In the genomic region with DNA sequence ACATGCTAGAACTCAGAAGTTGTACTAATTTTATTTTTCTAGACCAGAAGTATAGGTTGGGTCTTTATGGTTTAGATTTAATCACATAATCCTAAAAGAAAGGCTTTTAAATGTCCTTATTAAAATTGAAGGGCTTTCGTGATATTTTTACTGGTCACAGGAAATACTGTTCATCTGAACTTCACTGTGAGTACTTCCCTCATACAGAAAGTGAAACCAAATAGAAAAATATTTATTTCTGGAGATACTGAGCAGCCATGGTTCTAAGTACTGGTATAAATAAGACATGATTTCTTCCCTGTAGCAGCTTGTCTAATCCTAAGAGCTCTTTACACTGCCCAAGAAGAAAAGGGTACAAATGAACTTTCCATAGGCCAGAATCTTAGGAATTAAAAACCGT, we compare ENCODE assay signal across 8 cellular contexts. TPM values are rescaled to one million over a fixed set of nuclear protein-coding genes. Genes with fewer than 3 reads are reported as not detected.
DNase-seq lines count a peak whose midpoint lies in the region; ATAC-seq and TF ChIP-seq lines count a peak whose summit lies in the region.

No MANE protein-coding gene starts in this region.

- no peak overlapping the region for H3K14ac ChIP-seq in IMR-90 (replicated peaks; ENCODE audit: low read depth, low read length)

- TF ChIP-seq POLR2A in IMR-90 (IDR thresholded peaks at IDR 0.05; ENCODE audit: low read depth, low read length) = no peak

- no peak overlapping the region for H2AFZ ChIP-seq in IMR-90 (replicated peaks; ENCODE audit: low read length, poor library complexity)

- CTCF ChIA-PET in IMR-90 (lab: Yijun Ruan, JAX) = interaction anchor here (0.5 kb wide), 1 partner anchor 683 kb away, joined by 3 read pairs; no protein-coding TSS in a partner anchor

- H3K23ac ChIP-seq in IMR-90 (ENCODE audit: low read depth, low read length) = no peak overlapping the region

- H3K36me3 ChIP-seq in IMR-90 (ENCODE audit: control insufficient read depth, insufficient read depth, low read length) = peaks cover 8% of the 10 kb centered on the region; the same call in 1 of the 2 replicates
- no peaks in the 10 kb centered on the region for H3K36me3 ChIP-seq in kidney epithelial cell (ENCODE audit: control insufficient read depth, insufficient read depth, low read length)
- H3K36me3 ChIP-seq in thoracic aorta = no peaks in the 10 kb centered on the region

- peaks cover 28% of the 10 kb centered on the region for H3K9me1 ChIP-seq in IMR-90 (ENCODE audit: insufficient read depth, low read length)

- peak overlapping the region; percentile 96 for H3K4me3 Mint-ChIP-seq in activated T-cell treated with anti-CD3 and anti-CD28 coated beads, Interleukin-2, amount 50 U/mL, for 4 hours
- H3K4me3 Mint-ChIP-seq in activated naive CD8-positive, alpha-beta T cell = peak overlapping the region; percentile 98

- peaks cover 1% of the 10 kb centered on the region for H3K27me3 ChIP-seq in IMR-90 (ENCODE audit: control insufficient read depth, insufficient read depth, low read length)
- no peaks in the 10 kb centered on the region for H3K27me3 ChIP-seq in kidney epithelial cell (ENCODE audit: control insufficient read depth, insufficient read depth, low read length)
- H3K27me3 ChIP-seq in thoracic aorta (replicated peaks; ENCODE audit: insufficient read depth) = no peaks in the 10 kb centered on the region

- dilution Hi-C loops in IMR-90 (cut with HindIII; ENCODE audit: low sequenced_read_pairs, unreplicated experiment) = no loop called here

- H3K4me1 Mint-ChIP-seq in activated T-cell treated with anti-CD3 and anti-CD28 coated beads, Interleukin-2, amount 50 U/mL, for 4 hours (ENCODE audit: low read depth) = peaks cover 61% of the 10 kb centered on the region
- H3K4me1 Mint-ChIP-seq in activated naive CD8-positive, alpha-beta T cell (ENCODE audit: low read depth) = peaks cover 57% of the 10 kb centered on the region

- H2BK5ac ChIP-seq in IMR-90 (ENCODE audit: low read depth, low read length, poor library complexity, severe bottlenecking) = peak overlapping the region; percentile 37

- H3K4me2 ChIP-seq in IMR-90 (ENCODE audit: low read depth, low read length) = peak overlapping the region; percentile 95

- H3K27me3 Mint-ChIP-seq in activated T-cell treated with anti-CD3 and anti-CD28 coated beads, Interleukin-2, amount 50 U/mL, for 4 hours (ENCODE audit: low read depth) = no peaks in the 10 kb centered on the region
- no peaks in the 10 kb centered on the region for H3K27me3 Mint-ChIP-seq in activated naive CD8-positive, alpha-beta T cell

- H3K9me3 ChIP-seq in IMR-90 (ENCODE audit: control insufficient read depth, insufficient read depth, low read length) (no peaks in the 10 kb centered on the region), thoracic aorta (no peaks in the 10 kb centered on the region)

- H3K4me3 ChIP-seq in IMR-90 (ENCODE audit: insufficient read depth, low read depth, low read length) = peak overlapping the region; percentile 40
- peak overlapping the region; percentile 2 for H3K4me3 ChIP-seq in kidney epithelial cell (ENCODE audit: low read depth, low read length)
- H3K4me3 ChIP-seq in thoracic aorta = peak overlapping the region; percentile 87

- no peak overlapping the region for H2BK15ac ChIP-seq in IMR-90 (ENCODE audit: low read depth, low read length)

- H3K4me1 ChIP-seq in IMR-90 (ENCODE audit: control insufficient read depth, insufficient read depth, low read length) (peaks cover 15% of the 10 kb centered on the region), thoracic aorta (ENCODE audit: control insufficient read depth in 1 of 2, low read depth in 2 of 2) (peaks cover 30 to 37% of the 10 kb centered on the region in 2 donors)

- peak overlapping the region; percentile 56; the same call in 1 of the 2 replicates for H3K9ac ChIP-seq in IMR-90 (ENCODE audit: low read depth, low read length)

- H3K4ac ChIP-seq in IMR-90 (ENCODE audit: low read depth, low read length) = no peak overlapping the region

- H4K91ac ChIP-seq in IMR-90 (ENCODE audit: insufficient read depth, low read depth, low read length) = no peak overlapping the region

- H3K56ac ChIP-seq in IMR-90 (ENCODE audit: extremely low read depth, insufficient read depth, low read length) = no peak overlapping the region

- no CpG with 5 or more reads among the region's 2 CpGs for WGBS in IMR-90 (ENCODE audit: extremely low coverage in 2 of 2, insufficient read length in 1 of 2), 2 experiments

- H2AK9ac ChIP-seq in IMR-90 (replicated peaks; ENCODE audit: low read depth, low read length, poor library complexity) = no peak overlapping the region

- peaks cover 29 to 49% of the 10 kb centered on the region in 2 experiments; a peak in 3 of 4 replicates for H3K79me1 ChIP-seq in IMR-90 (ENCODE audit: low read depth in 1 of 2, low read length in 2 of 2)

- intact Hi-C loops in IMR-90 (cut with micrococcal nuclease) = loop anchor here (10.0 kb wide), 1 partner anchor 124 kb away; no protein-coding TSS in a partner anchor

- H3K27ac ChIP-seq in IMR-90 (ENCODE audit: insufficient read depth, low read length) = no peak overlapping the region
- H3K27ac ChIP-seq in thoracic aorta = peak overlapping the region in 1 of 2 donors; percentile 4

- no peak overlapping the region for H2BK20ac ChIP-seq in IMR-90 (ENCODE audit: low read depth, low read length)

- H3K9me3 Mint-ChIP-seq in activated T-cell treated with anti-CD3 and anti-CD28 coated beads, Interleukin-2, amount 50 U/mL, for 4 hours = no peaks in the 10 kb centered on the region
- H3K9me3 Mint-ChIP-seq in activated naive CD8-positive, alpha-beta T cell (ENCODE audit: low read depth) = no peaks in the 10 kb centered on the region

- no peak overlapping the region for H4K8ac ChIP-seq in IMR-90 (ENCODE audit: low read depth in 2 of 2, low read length in 2 of 2)

- H4K20me1 ChIP-seq in IMR-90 (ENCODE audit: insufficient read depth, low read length) = peaks cover 47% of the 10 kb centered on the region

- H3K27ac Mint-ChIP-seq in activated naive CD8-positive, alpha-beta T cell = peak overlapping the region; percentile 99

- no TSS peak for BruUV-seq in IMR-90 (replicated peaks; lab: Mats Ljungman, UMichigan)

- no peak for TF ChIP-seq RAD21 in IMR-90 (IDR thresholded peaks at IDR 0.05; ENCODE audit: low read length)

- no peak overlapping the region; the same call in 1 of the 2 replicates for H3K18ac ChIP-seq in IMR-90 (ENCODE audit: low read depth, low read length)

- H3K36me3 Mint-ChIP-seq in activated T-cell treated with anti-CD3 and anti-CD28 coated beads, Interleukin-2, amount 50 U/mL, for 4 hours (ENCODE audit: insufficient read depth) = peaks cover 13% of the 10 kb centered on the region
- H3K36me3 Mint-ChIP-seq in activated naive CD8-positive, alpha-beta T cell = peaks cover 2% of the 10 kb centered on the region

- H2AK5ac ChIP-seq in IMR-90 (ENCODE audit: low read depth, low read length) = no peak overlapping the region

- no peak overlapping the region for H2BK120ac ChIP-seq in IMR-90 (ENCODE audit: low read depth, low read length)

- H4K5ac ChIP-seq in IMR-90 (ENCODE audit: low read depth, low read length) = no peak overlapping the region

- ATAC-seq in activated T-cell treated with anti-CD3 and anti-CD28 coated beads, Interleukin-2, amount 50 U/mL, for 4 hours = no peak
- ATAC-seq in IMR-90 (ENCODE audit: low read depth) = 0 out of 2 replicates have a peak, but pooled peaks have one; percentile 22
- no peak for ATAC-seq in thoracic aorta (ENCODE audit: insufficient number of reproducible peaks, low FRiP score, low read depth)

- TF ChIP-seq CTCF in IMR-90 (conservative IDR thresholded peaks at IDR 0.05; ENCODE audit: low read depth, low read length) = no peak
- no peak for TF ChIP-seq CTCF in kidney epithelial cell (IDR thresholded peaks at IDR 0.05; ENCODE audit: insufficient read depth, low read length, poor library complexity, severe bottlenecking)
- TF ChIP-seq CTCF in thoracic aorta (IDR thresholded peaks at IDR 0.05) = no peak

- POLR2A ChIA-PET in IMR-90 (lab: Charles Lee; ENCODE audit: unreplicated experiment) = no interaction called here

- in situ Hi-C loops in IMR-90 (cut with MboI; ENCODE audit: low sequenced_read_pairs) = no loop called here

- no peak for DNase-seq in activated T-cell treated with anti-CD3 and anti-CD28 coated beads, Interleukin-2, amount 50 U/mL, for 4 hours
- DNase-seq in activated T-cell treated with anti-CD3 and anti-CD28 coated beads for 4 hours = no peak
- DNase-seq in IMR-90 = peak; percentile 59
- DNase-seq in kidney epithelial cell (ENCODE audit: low read depth) = no peak
- no peak for DNase-seq in thoracic aorta (ENCODE audit: low spot score)
- no peak for DNase-seq in activated gamma-delta T cell treated with Interleukin-2 at 50 U/mL for 16 hours
- no peak for DNase-seq in DMS114 treated with DMSO at 0.1 percent for 48 hours (lab: John Stamatoyannopoulos, UW; ENCODE audit: unreplicated experiment)

TF ChIP-seq in IMR-90, 13 proteins besides CTCF, POLR2A, EP300 and RAD21 (continues in another document):
- TF ChIP-seq BHLHE40 (IDR thresholded peaks at IDR 0.05; ENCODE audit: low read depth, low read length) = no peak
- TF ChIP-seq MAZ (IDR thresholded peaks at IDR 0.05; ENCODE audit: borderline replicate concordance, low read depth, low read length) = no peak
- TF ChIP-seq RFX5 (IDR thresholded peaks at IDR 0.05; ENCODE audit: low read depth, low read length) = no peak
- TF ChIP-seq, protein P1, sequence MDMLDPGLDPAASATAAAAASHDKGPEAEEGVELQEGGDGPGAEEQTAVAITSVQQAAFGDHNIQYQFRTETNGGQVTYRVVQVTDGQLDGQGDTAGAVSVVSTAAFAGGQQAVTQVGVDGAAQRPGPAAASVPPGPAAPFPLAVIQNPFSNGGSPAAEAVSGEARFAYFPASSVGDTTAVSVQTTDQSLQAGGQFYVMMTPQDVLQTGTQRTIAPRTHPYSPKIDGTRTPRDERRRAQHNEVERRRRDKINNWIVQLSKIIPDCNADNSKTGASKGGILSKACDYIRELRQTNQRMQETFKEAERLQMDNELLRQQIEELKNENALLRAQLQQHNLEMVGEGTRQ (IDR thresholded peaks at IDR 0.05; ENCODE audit: low read depth, low read length) = no peak
- TF ChIP-seq SMC3 (IDR thresholded peaks at IDR 0.05; ENCODE audit: low read depth, low read length) = no peak
- no peak for TF ChIP-seq CEBPB (IDR thresholded peaks at IDR 0.05; ENCODE audit: low read depth, low read length)
- TF ChIP-seq FOS (IDR thresholded peaks at IDR 0.05; ENCODE audit: low read depth, low read length) = no peak

RNA-seq across cellular contexts. Expression of a gene that starts 2.0 kb away (rescaled TPM):
- 10 to 100 TPM; 19.6 to 21.3 (median 19.6) TPM for total RNA-seq in activated T-cell treated with anti-CD3 and anti-CD28 coated beads, Interleukin-2, amount 50 U/mL, for 4 hours
- 20.6 and 23.1 TPM in 2 replicates for total RNA-seq in IMR-90 (2012; rRNA removed)
- 4.7 and 5.9 TPM in 2 replicates for polyA plus RNA-seq in IMR-90 (2012; rRNA removed)
- 1.5 and 3.2 TPM in 2 replicates for polyA plus RNA-seq in IMR-90 (2012; cell fraction: cytosol; rRNA removed)
- polyA plus RNA-seq in IMR-90 (2012; cell fraction: nucleus; rRNA removed; ENCODE audit: low replicate concordance) = 9.9 and 18.3 TPM in 2 replicates
- total RNA-seq in kidney epithelial cell = 24.0 and 25.0 TPM in 2 replicates
- 10 to 100 TPM; 26.5 to 82.6 TPM for total RNA-seq in thoracic aorta

Comparison
In these comparisons a context has a peak if more than half of its experiments do, and no peak if none do; other contexts are left out.
1. H3K4me3 ChIP-seq: peak in every context shown above with its lines; median percentile 87 in thoracic aorta; 40 in IMR-90; 2 in kidney epithelial cell.